18 cellular contexts compared by ENCODE assay signal in the genomic region with DNA sequence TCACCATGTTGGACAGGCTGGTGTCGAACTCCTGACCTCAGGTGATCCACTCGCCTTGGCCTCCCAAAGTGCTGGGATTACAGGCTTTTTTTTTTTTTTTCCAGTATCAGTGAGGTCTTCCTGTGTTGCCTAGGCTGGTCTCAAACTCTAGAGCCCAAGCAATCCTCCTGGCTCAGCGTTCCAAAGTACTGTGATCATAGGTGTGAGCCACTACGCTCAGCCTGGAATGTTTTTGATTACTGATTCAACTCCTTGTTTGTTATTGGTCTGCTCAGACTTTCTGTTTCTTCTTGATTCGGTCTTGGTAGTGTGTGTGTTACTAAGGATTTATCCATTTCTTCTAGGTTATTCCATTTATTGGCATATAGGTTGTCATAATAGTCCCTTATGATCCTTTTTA. TPM values are rescaled to one million over a fixed set of nuclear protein-coding genes. Genes with fewer than 3 reads are reported as not detected.
"Had no signal": no experiment of that assay in that cellular context is flagged by ENCODE, and none has a peak within 500 bp of the region (broad histone marks: within the 10 kb centered on the region; RNA-seq: fewer than 3 reads in every experiment).

No MANE protein-coding gene starts in this region.

- DNase-seq: activated CD4-positive, alpha-beta T cell treated with anti-CD3 and anti-CD28 coated beads, Interleukin-2, amount 50 U/mL, for 4 hours; activated CD8-positive, alpha-beta memory T cell treated with anti-CD3 and anti-CD28 coated beads for 24 hours; activated CD8-positive, alpha-beta memory T cell treated with anti-CD3 and anti-CD28 coated beads, Interleukin-2, amount 50 U/mL, for 4 hours; activated naive CD4-positive, alpha-beta T cell; activated T-cell treated with anti-CD3 and anti-CD28 coated beads, Interleukin-2, amount 50 U/mL, for 4 hours; dorsolateral prefrontal cortex; glutamatergic neuron; hippocampal formation; islet precursor cell; left cardiac atrium; ovary; stimulated activated CD4-positive, alpha-beta T cell treated with anti-CD3 and anti-CD28 coated beads, Interleukin-2, amount 100 ng/mL, for 48 hours; stimulated activated naive CD4-positive, alpha-beta T cell treated with Interleukin-2 at 50 U/mL for 16 hours; T-helper 9 cell had no signal

- H3K27ac ChIP-seq: breast epithelium, dorsolateral prefrontal cortex, neutrophil, ovary, prostate gland had no signal

- H3K27me3 ChIP-seq: breast epithelium, dorsolateral prefrontal cortex, neutrophil, ovary had no signal

- H3K4me1 ChIP-seq: breast epithelium, prostate gland had no signal

- H3K9me3 ChIP-seq: neutrophil, ovary, prostate gland had no signal

- H3K4me3 ChIP-seq: breast epithelium, dorsolateral prefrontal cortex, ovary, prostate gland had no signal

- H3K36me3 ChIP-seq: breast epithelium, neutrophil, ovary, prostate gland had no signal

RNA-seq across cellular contexts. Expression of a gene that starts 40.7 kb away (rescaled TPM):
- total RNA-seq: myocyte had no signal
